Comparison of ENCODE assay signal across 21 cellular contexts in the genomic region with DNA sequence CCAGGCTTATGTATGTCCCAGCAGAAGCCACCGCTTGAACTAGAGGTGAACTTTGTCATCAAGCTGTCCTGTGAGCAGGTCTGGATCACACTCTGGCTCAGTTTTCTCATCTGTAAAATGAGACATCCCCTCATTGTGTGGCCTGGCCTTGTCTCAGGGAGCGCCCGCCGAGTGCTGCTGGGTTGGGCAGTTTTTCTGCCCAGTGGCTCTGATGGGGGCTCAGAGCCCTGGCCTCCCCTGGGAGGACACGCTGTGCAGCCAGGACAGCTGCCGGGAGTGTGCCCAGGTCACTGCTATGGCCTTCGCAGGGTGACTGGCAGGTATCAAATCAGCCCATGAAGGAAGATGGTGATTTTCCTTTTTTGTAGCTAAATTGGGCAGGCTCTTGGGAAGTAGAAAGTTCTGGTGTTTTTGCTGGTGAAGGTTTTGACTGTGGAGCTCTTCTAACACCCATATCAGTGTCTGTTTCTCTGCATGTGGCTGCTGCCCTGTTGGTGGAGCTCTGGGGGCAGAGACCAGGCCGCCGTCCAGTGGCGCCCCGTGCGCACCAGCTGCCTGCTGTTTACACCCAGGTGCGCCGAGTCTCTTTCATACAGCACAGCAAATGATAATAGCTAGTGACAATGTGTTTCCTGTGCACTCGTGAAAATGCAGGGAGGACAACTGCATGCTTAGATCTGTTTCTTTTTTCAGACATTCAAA. TPM values are rescaled to one million over a fixed set of nuclear protein-coding genes. Genes with fewer than 3 reads are reported as not detected.
DNase-seq lines count a peak whose midpoint lies in the region; ATAC-seq and TF ChIP-seq lines count a peak whose summit lies in the region.
"Had no signal": no experiment of that assay in that cellular context is flagged by ENCODE, and none has a peak within 500 bp of the region (broad histone marks: within the 10 kb centered on the region; RNA-seq: fewer than 3 reads in every experiment).

No MANE protein-coding gene starts in this region.

- TF ChIP-seq CTCF in osteoblast (IDR thresholded peaks at IDR 0.05; ENCODE audit: extremely low read depth, low read depth, low read length), result no peak

- no peaks in the 10 kb centered on the region for H3K79me2 ChIP-seq in osteoblast (ENCODE audit: insufficient read depth, low read length)

- peaks cover 4% of the 10 kb centered on the region for H3K36me3 Mint-ChIP-seq in activated T-cell treated with anti-CD3 and anti-CD28 coated beads, Interleukin-2, amount 50 U/mL, for 4 hours (ENCODE audit: insufficient read depth)
- H3K36me3 Mint-ChIP-seq: IgD-negative memory B cell had no signal

- no peaks in the 10 kb centered on the region for H4K20me1 ChIP-seq in osteoblast (ENCODE audit: insufficient read depth, low read length)
- H4K20me1 ChIP-seq: BLaER1 treated with 17β-estradiol and CSF1 and Interleukin-3, amounts not matched to agents 10 nM and 100 nM had no signal

- H3K9me3 Mint-ChIP-seq in activated T-cell treated with anti-CD3 and anti-CD28 coated beads, Interleukin-2, amount 50 U/mL, for 4 hours, result no peaks in the 10 kb centered on the region
- H3K9me3 Mint-ChIP-seq: IgD-negative memory B cell had no signal

- H3K4me2 ChIP-seq in osteoblast (ENCODE audit: insufficient read depth, low read length), result no peak overlapping the region
- H3K4me2 ChIP-seq: BLaER1 treated with 17β-estradiol and CSF1 and Interleukin-3, amounts not matched to agents 10 nM and 100 nM had no signal

- peaks cover 8% of the 10 kb centered on the region for H3K4me1 Mint-ChIP-seq in activated T-cell treated with anti-CD3 and anti-CD28 coated beads, Interleukin-2, amount 50 U/mL, for 4 hours (ENCODE audit: low read depth)
- H3K4me1 Mint-ChIP-seq: IgD-negative memory B cell had no signal

- no peak overlapping the region for H2AFZ ChIP-seq in osteoblast (ENCODE audit: low read length)

- DNase-seq in activated T-cell treated with anti-CD3 and anti-CD28 coated beads, Interleukin-2, amount 50 U/mL, for 4 hours, result no peak
- no peak for DNase-seq in activated T-cell treated with anti-CD3 and anti-CD28 coated beads, Interleukin-2, amount 50 U/mL, for 48 hours
- DNase-seq in SHP77 (lab: John Stamatoyannopoulos, UW) (peak; percentile 19 to 52), osteoblast (ENCODE audit: insufficient read length, low spot score, missing footprints) (peak; percentile 66), D341Med (ENCODE audit: low spot score) (no peak)
- DNase-seq: central memory CD4-positive, alpha-beta T cell; dorsolateral prefrontal cortex; NCI-H1436 treated with DMSO at 0.1 percent for 48 hours; NCI-H446; stimulated activated CD4-positive, alpha-beta T cell treated with anti-CD3 and anti-CD28 coated beads, Interleukin-12 subunit alpha, Interleukin-12 subunit beta, amount 100 ng/mL, for 4 hours; uterus had no signal

- H3K27ac ChIP-seq in HUES48 (ENCODE audit: low read depth, low read length) (peak overlapping the region; percentile 4), osteoblast (ENCODE audit: low read depth, low read length) (no peak overlapping the region)
- H3K27ac ChIP-seq: BLaER1 treated with 17β-estradiol and CSF1 and Interleukin-3, amounts not matched to agents 10 nM and 100 nM; dorsolateral prefrontal cortex; heart left ventricle; uterus had no signal

- peak overlapping the region; percentile 33 for H3K4me3 Mint-ChIP-seq in activated T-cell treated with anti-CD3 and anti-CD28 coated beads, Interleukin-2, amount 50 U/mL, for 4 hours
- H3K4me3 Mint-ChIP-seq: IgD-negative memory B cell had no signal

- H3K27me3 Mint-ChIP-seq in activated T-cell treated with anti-CD3 and anti-CD28 coated beads, Interleukin-2, amount 50 U/mL, for 4 hours (ENCODE audit: low read depth), result peaks cover 5% of the 10 kb centered on the region

- H3K36me3 ChIP-seq in HUES48 (ENCODE audit: control insufficient read depth, insufficient read depth, low read length) (no peaks in the 10 kb centered on the region), osteoblast (ENCODE audit: insufficient read depth, low read length) (no peaks in the 10 kb centered on the region)
- H3K36me3 ChIP-seq: BLaER1 treated with 17β-estradiol and CSF1 and Interleukin-3, amounts not matched to agents 10 nM and 100 nM; heart left ventricle; uterus had no signal

- H3K4me1 ChIP-seq in HUES48 (ENCODE audit: control insufficient read depth, insufficient read depth, low read length), result peaks cover 21% of the 10 kb centered on the region
- H3K4me1 ChIP-seq in osteoblast (ENCODE audit: insufficient read depth, low read length), result peaks cover 8% of the 10 kb centered on the region
- H3K4me1 ChIP-seq: uterus had no signal

- H3K27me3 ChIP-seq in HUES48 (ENCODE audit: control insufficient read depth, insufficient read depth, low read length) (no peaks in the 10 kb centered on the region), osteoblast (ENCODE audit: insufficient read depth, low read length) (no peaks in the 10 kb centered on the region)
- H3K27me3 ChIP-seq: BLaER1 treated with 17β-estradiol and CSF1 and Interleukin-3, amounts not matched to agents 10 nM and 100 nM; dorsolateral prefrontal cortex; uterus had no signal

- H3K9me3 ChIP-seq in HUES48 (ENCODE audit: control insufficient read depth, insufficient read depth, low read length), result no peaks in the 10 kb centered on the region
- no peaks in the 10 kb centered on the region for H3K9me3 ChIP-seq in osteoblast (ENCODE audit: low read depth, low read length)
- H3K9me3 ChIP-seq: BLaER1 treated with 17β-estradiol and CSF1 and Interleukin-3, amounts not matched to agents 10 nM and 100 nM; heart left ventricle; uterus had no signal

- no peak for ATAC-seq in activated T-cell treated with anti-CD3 and anti-CD28 coated beads, Interleukin-2, amount 50 U/mL, for 4 hours
- ATAC-seq in GM21825 (IDR thresholded peaks at IDR 0.05; ENCODE audit: unreplicated experiment) (no peak), HG03469 (IDR thresholded peaks at IDR 0.05; ENCODE audit: unreplicated experiment) (no peak)
- ATAC-seq: GM12878, heart left ventricle, left lobe of liver had no signal

- no peak overlapping the region for H3K4me3 ChIP-seq in HUES48 (ENCODE audit: low read depth, low read length)
- H3K4me3 ChIP-seq in osteoblast (ENCODE audit: insufficient read depth, low read length), result no peak overlapping the region
- H3K4me3 ChIP-seq: BLaER1 treated with 17β-estradiol and CSF1 and Interleukin-3, amounts not matched to agents 10 nM and 100 nM; dorsolateral prefrontal cortex; GM12878; heart left ventricle; uterus had no signal

- no peak overlapping the region for H3K9ac ChIP-seq in HUES48 (ENCODE audit: low read depth, low read length)
- H3K9ac ChIP-seq: BLaER1 treated with 17β-estradiol and CSF1 and Interleukin-3, amounts not matched to agents 10 nM and 100 nM had no signal

RNA-seq across cellular contexts. Expression of gene SLC7A9, which starts 40.8 kb away (rescaled TPM):
- total RNA-seq in activated T-cell treated with anti-CD3 and anti-CD28 coated beads, Interleukin-2, amount 50 U/mL, for 4 hours, result not detected
- total RNA-seq in osteoblast, result under 0.01 and 0.59 TPM in 2 replicates
- total RNA-seq: heart left ventricle, M059J, mononuclear cell had no signal

Comparison
In these comparisons a context has a peak if more than half of its experiments do, and no peak if none do; other contexts are left out.
1. DNase-seq: peak in SHP77 (2 of 2) and osteoblast (single experiment); none in activated T-cell treated with anti-CD3 and anti-CD28 coated beads, Interleukin-2, amount 50 U/mL, for 4 hours (single experiment), activated T-cell treated with anti-CD3 and anti-CD28 coated beads, Interleukin-2, amount 50 U/mL, for 48 hours (0 of 2) and D341Med (single experiment).